ENCODE assay signal across 9 cellular contexts in the genomic region with DNA sequence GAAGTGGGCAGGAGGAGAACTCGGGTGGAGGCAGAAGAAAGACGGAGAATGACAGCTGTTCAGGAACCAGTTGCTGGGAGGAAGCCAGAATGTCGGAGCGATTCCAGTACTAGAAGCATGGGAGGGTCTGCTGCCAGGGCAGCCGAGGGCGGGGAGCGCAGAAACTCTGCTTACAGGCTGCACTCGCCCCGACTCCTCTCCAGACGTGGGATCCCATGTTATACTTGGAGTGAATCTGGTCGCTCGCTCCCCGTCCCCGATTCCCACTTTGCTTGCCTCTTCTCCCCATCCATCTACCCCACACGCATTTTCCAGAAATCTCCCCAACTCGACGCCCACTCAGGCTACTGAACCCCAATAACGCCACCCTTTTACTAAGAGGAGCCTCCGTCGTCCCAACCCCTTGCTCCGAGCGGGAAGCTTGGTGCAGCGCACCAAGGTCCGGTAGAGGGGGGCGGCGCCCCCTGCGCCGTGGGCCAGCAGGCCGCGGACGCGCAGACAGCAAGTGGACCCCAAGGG. TPM values are rescaled to one million over a fixed set of nuclear protein-coding genes. Genes with fewer than 3 reads are reported as not detected.
DNase-seq lines count a peak whose midpoint lies in the region; ATAC-seq and TF ChIP-seq lines count a peak whose summit lies in the region.
"Had no signal": no experiment of that assay in that cellular context is flagged by ENCODE, and none has a peak within 500 bp of the region (broad histone marks: within the 10 kb centered on the region; RNA-seq: fewer than 3 reads in every experiment).

No MANE protein-coding gene starts in this region.

- H3K9me3 ChIP-seq in gastroesophageal sphincter, result no peaks in the 10 kb centered on the region
- no peaks in the 10 kb centered on the region for H3K9me3 ChIP-seq in ovary

- TF ChIP-seq POLR2A in gastroesophageal sphincter (IDR thresholded peaks at IDR 0.05), result no peak
- no peak for TF ChIP-seq POLR2A in ovary (IDR thresholded peaks at IDR 0.05)

- H3K4me3 ChIP-seq in gastroesophageal sphincter (peak overlapping the region; percentile 54 to 79), ovary (peak overlapping the region; percentile 56)

- H3K4me1 ChIP-seq in gastroesophageal sphincter (peaks cover 0 to 54% (median 0%) of the 10 kb centered on the region in 3 donors), ovary (ENCODE audit: insufficient read depth) (peaks cover 3% of the 10 kb centered on the region)

- H3K27ac ChIP-seq in VCaP (peak overlapping the region; percentile 45; the same call in 1 of the 2 replicates), gastroesophageal sphincter (peak overlapping the region; percentile 37 to 91 (median 87)), ovary (peak overlapping the region; percentile 45 to 78)
- H3K27ac ChIP-seq: 22Rv1 had no signal

- intact Hi-C loops in ovary (cut with DNase I), result loop anchor here in 1 of 4 donors (5.0 kb wide), 1 partner anchor 210 kb away; no protein-coding TSS in a partner anchor

- H3K27me3 ChIP-seq in gastroesophageal sphincter, result no peaks in the 10 kb centered on the region
- no peaks in the 10 kb centered on the region for H3K27me3 ChIP-seq in ovary

- 0 to 3% methylated on average over 9 of the region's 32 CpGs for WGBS in gastroesophageal sphincter (ENCODE audit: low coverage in 1 of 2), 2 donors
- whole genome bisulfite sequencing in ovary, 3 donors, result 0 to 1% (median 1%) methylated on average over 32 of the region's 32 CpGs

- TF ChIP-seq CTCF in VCaP (conservative IDR thresholded peaks at IDR 0.05), result no peak
- TF ChIP-seq CTCF in gastroesophageal sphincter (IDR thresholded peaks at IDR 0.05), result no peak
- TF ChIP-seq CTCF in ovary (IDR thresholded peaks at IDR 0.05), result no peak

- DNase-seq in DMS53 (lab: John Stamatoyannopoulos, UW) (peak; percentile 47), DMS53 treated with DMSO at 0.1 percent for 48 hours (lab: John Stamatoyannopoulos, UW; ENCODE audit: unreplicated experiment) (no peak), ovary (peak; percentile 35 to 52 (median 51)), NCI-H226 (no peak), Kasumi-1 (lab: John Stamatoyannopoulos, UW) (no peak)

- peaks cover 0 to 13% of the 10 kb centered on the region in 2 donors for H3K36me3 ChIP-seq in gastroesophageal sphincter
- H3K36me3 ChIP-seq in ovary, result no peaks in the 10 kb centered on the region

- TF ChIP-seq EP300 in gastroesophageal sphincter (IDR thresholded peaks at IDR 0.05) (no peak), ovary (IDR thresholded peaks at IDR 0.05) (no peak)

- ATAC-seq in HG02938 (IDR thresholded peaks at IDR 0.05; ENCODE audit: unreplicated experiment) (peak; percentile 18), gastroesophageal sphincter (no peak)

RNA-seq across cellular contexts. Expression of a gene that starts 0.7 kb away (rescaled TPM):
- total RNA-seq in gastroesophageal sphincter (10 to 100 TPM; 15.4 to 38.3 (median 25.4) TPM), ovary (100 to 1,000 TPM in 6 of 7 donors, 10 to 100 TPM in 1; 43.6 to 218 (median 160) TPM)
- 100 to 1,000 TPM; 104 to 116 TPM for polyA plus RNA-seq in ovary

Comparison
In these comparisons a context has a peak if more than half of its experiments do, and no peak if none do; other contexts are left out.
1. DNase-seq: peak in DMS53 (single experiment) and ovary (5 of 5); none in DMS53 treated with DMSO at 0.1 percent for 48 hours (single experiment), NCI-H226 (single experiment) and Kasumi-1 (0 of 2).
2. Peak in every context shown above with its lines, with median percentiles within 50 percentile points of each other: H3K27ac ChIP-seq.